ENCODE assay signal across 8 cellular contexts in the genomic region with DNA sequence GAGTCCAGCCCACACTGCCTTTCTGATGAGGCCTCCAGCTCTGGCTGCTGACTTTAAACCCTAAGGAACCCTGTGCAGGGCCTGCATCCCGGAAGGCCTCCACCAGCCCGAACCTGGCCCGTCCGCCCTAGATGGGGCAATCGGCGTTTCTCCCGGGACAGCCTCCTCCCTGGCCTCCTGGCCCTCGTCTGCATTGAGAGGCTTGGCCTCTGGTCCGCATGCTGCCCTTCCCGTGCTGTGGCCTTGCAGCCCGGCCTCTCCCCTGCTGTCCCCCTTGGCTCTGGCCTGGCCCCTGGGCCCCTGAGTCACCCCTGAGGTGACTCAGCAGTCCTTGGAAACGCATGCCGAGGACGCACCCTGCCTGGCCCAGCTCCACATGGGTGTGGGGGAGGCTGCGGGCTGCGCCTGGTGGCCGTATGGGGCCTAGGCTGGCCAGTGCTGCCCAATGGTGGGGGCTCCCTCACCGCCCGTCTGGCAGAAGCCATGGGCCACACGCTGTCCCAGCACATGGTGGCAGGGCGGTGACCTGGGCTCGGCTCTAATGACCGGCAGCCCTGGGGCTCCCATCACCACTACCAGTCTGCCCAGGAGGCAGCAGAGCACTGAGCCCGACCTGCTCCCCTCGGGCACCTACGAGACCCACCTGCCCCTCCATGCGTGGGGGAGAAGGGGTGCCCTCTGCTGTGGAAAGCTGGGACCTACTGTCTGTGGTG. TPM values are rescaled to one million over a fixed set of nuclear protein-coding genes. Genes with fewer than 3 reads are reported as not detected.
A peak's percentile ranks its signal among the peaks of the same experiment; 100 is the strongest.
DNase-seq lines count a peak whose midpoint lies in the region; ATAC-seq and TF ChIP-seq lines count a peak whose summit lies in the region.

No MANE protein-coding gene starts in this region.

- H3K23ac ChIP-seq in mesendoderm (ENCODE audit: low read length): peak overlapping the region; percentile 80

- no peak overlapping the region for H2BK120ac ChIP-seq in mesendoderm (ENCODE audit: low read depth, low read length)

- H3K27me3 ChIP-seq in A673 (replicated peaks; ENCODE audit: insufficient read depth, low read depth, low read length, poor library complexity) (no peaks in the 10 kb centered on the region), Karpas-422 (ENCODE audit: low read length) (no peaks in the 10 kb centered on the region), mesendoderm (ENCODE audit: insufficient read depth, low read length, poor library complexity) (no peaks in the 10 kb centered on the region)

- H3K4me3 ChIP-seq in A673 (ENCODE audit: low read depth, low read length, poor library complexity, severe bottlenecking) (peak overlapping the region; percentile 2), Karpas-422 (ENCODE audit: low read length) (peak overlapping the region; percentile 58), coronary artery (peak overlapping the region; percentile 50), mesendoderm (ENCODE audit: low read length) (no peak overlapping the region)

- H3K27ac ChIP-seq in A673 (ENCODE audit: low read depth, low read length, poor library complexity, severe bottlenecking) (peak overlapping the region; percentile 82), Karpas-422 (ENCODE audit: low read length) (peak overlapping the region; percentile 72), coronary artery (peak overlapping the region; percentile 76 to 97), mesendoderm (ENCODE audit: low read depth, low read length) (peak overlapping the region; percentile 34)

- H3K79me1 ChIP-seq in mesendoderm (ENCODE audit: low read length): peaks cover 29% of the 10 kb centered on the region

- no peak overlapping the region for H2BK15ac ChIP-seq in mesendoderm (replicated peaks; ENCODE audit: low read depth)

- H4K8ac ChIP-seq in mesendoderm (ENCODE audit: low read depth, low read length): no peak overlapping the region

- no peak overlapping the region for H4K5ac ChIP-seq in mesendoderm (ENCODE audit: low read length)

- H3K4me2 ChIP-seq in Karpas-422 (ENCODE audit: low read depth, low read length, poor library complexity, severe bottlenecking): peak overlapping the region; percentile 64
- H3K4me2 ChIP-seq in mesendoderm (ENCODE audit: low read length): no peak overlapping the region

- H3K18ac ChIP-seq in mesendoderm (ENCODE audit: low read length): peak overlapping the region; percentile 16

- H3K36me3 ChIP-seq in A673 (ENCODE audit: insufficient read depth, low read length, poor library complexity, severe bottlenecking) (no peaks in the 10 kb centered on the region), Karpas-422 (ENCODE audit: insufficient read depth, low read length) (no peaks in the 10 kb centered on the region), mesendoderm (ENCODE audit: control insufficient read depth, insufficient read depth, low read length) (no peaks in the 10 kb centered on the region)

- no peak for TF ChIP-seq CTCF in A673 (conservative IDR thresholded peaks at IDR 0.05; ENCODE audit: low read depth, low read length)
- no peak for TF ChIP-seq CTCF in coronary artery (IDR thresholded peaks at IDR 0.05)

- no peaks in the 10 kb centered on the region for H3K9me2 ChIP-seq in Karpas-422 (replicated peaks; ENCODE audit: insufficient read depth, low read length)

- POLR2A ChIA-PET in A673 (lab: Charles Lee; ENCODE audit: low non-redundant PET): no interaction called here

- peaks cover 58% of the 10 kb centered on the region for H3K79me2 ChIP-seq in Karpas-422 (ENCODE audit: low read length)
- peaks cover 6% of the 10 kb centered on the region for H3K79me2 ChIP-seq in mesendoderm (ENCODE audit: control insufficient read depth, insufficient read depth, low read length)

- peak overlapping the region; percentile 58 for H3K9ac ChIP-seq in Karpas-422 (ENCODE audit: low read length)
- peak overlapping the region; percentile 40 for H3K9ac ChIP-seq in mesendoderm (ENCODE audit: low read length)

- peak overlapping the region; percentile 49 for H2BK5ac ChIP-seq in mesendoderm (ENCODE audit: low read length)

- no peak overlapping the region for H2AFZ ChIP-seq in Karpas-422 (ENCODE audit: low read length)

- no TSS peak for BruUV-seq in A673 (replicated peaks; lab: Mats Ljungman, UMichigan)

- H4K20me1 ChIP-seq in Karpas-422 (ENCODE audit: insufficient read depth, low read depth, low read length): peaks cover 54% of the 10 kb centered on the region

- CTCF ChIA-PET in A673 (lab: Charles Lee): interaction anchor here (2.5 kb wide), 1 partner anchor 26 kb away, joined by 12 read pairs; a partner anchor contains a TSS

- no peak for DNase-seq in A673 (ENCODE audit: low spot score)
- no peak for DNase-seq in Karpas-422
- peak; percentile 94 for DNase-seq in coronary artery (ENCODE audit: low spot score)
- DNase-seq in mesendoderm: peak; percentile 73
- no peak for DNase-seq in GDM1 (lab: John Stamatoyannopoulos, UW)

- no peak overlapping the region for H2AK5ac ChIP-seq in mesendoderm (ENCODE audit: low read length)

- H3K4me1 ChIP-seq in A673 (ENCODE audit: insufficient read depth, low read length, poor library complexity, severe bottlenecking): peaks cover 48% of the 10 kb centered on the region
- H3K4me1 ChIP-seq in Karpas-422 (ENCODE audit: low read length): peaks cover 78% of the 10 kb centered on the region
- H3K4me1 ChIP-seq in mesendoderm (ENCODE audit: control insufficient read depth, low read depth, low read length): peaks cover 12% of the 10 kb centered on the region

- peak overlapping the region; percentile 0 for H3K4ac ChIP-seq in mesendoderm (ENCODE audit: low read depth, low read length)

- H3K9me3 ChIP-seq in A673 (ENCODE audit: low read depth, low read length, poor library complexity, severe bottlenecking) (no peaks in the 10 kb centered on the region), Karpas-422 (ENCODE audit: low read length) (no peaks in the 10 kb centered on the region)

- peak overlapping the region; percentile 76 for H3K56ac ChIP-seq in mesendoderm (ENCODE audit: low read length)

- WGBS in mesendoderm (ENCODE audit: extremely low coverage, insufficient coverage, low lambda C conversion rate): no CpG with 5 or more reads among the region's 27 CpGs

- ATAC-seq in HG02981 (IDR thresholded peaks at IDR 0.05; ENCODE audit: unreplicated experiment) (no peak), GM18873 (IDR thresholded peaks at IDR 0.05; ENCODE audit: low FRiP score, unreplicated experiment) (no peak), HG03354 (IDR thresholded peaks at IDR 0.05; ENCODE audit: poor library complexity, severe bottlenecking, unreplicated experiment) (no peak)

- intact Hi-C loops in A673 (cut with micrococcal nuclease; ENCODE audit: unreplicated experiment): no loop called here

RNA-seq across cellular contexts. Expression of a gene that starts 25.7 kb away (rescaled TPM):
- total RNA-seq in A673 (2021): 100 and 108 TPM in 2 replicates
- 12.8 and 13.4 TPM in 2 replicates for total RNA-seq in Karpas-422 (2014; rRNA removed; shearing (Covaris generic); ENCODE audit: low replicate concordance)
- 103 TPM for polyA plus RNA-seq in mesendoderm (2013, experiment 1 of 2)
- polyA plus RNA-seq in mesendoderm (2013, experiment 2 of 2): 105 TPM

RNA-seq across cellular contexts. Expression of a gene that starts 27.8 kb away (rescaled TPM):
- 115 and 119 TPM in 2 replicates for total RNA-seq in A673 (2021)
- total RNA-seq in Karpas-422 (2014; rRNA removed; shearing (Covaris generic); ENCODE audit: low replicate concordance): 7.8 and 50.7 TPM in 2 replicates
- 107 TPM for polyA plus RNA-seq in mesendoderm (2013, experiment 1 of 2)
- polyA plus RNA-seq in mesendoderm (2013, experiment 2 of 2): 110 TPM

RNA-seq across cellular contexts. Expression of a gene that starts 31.2 kb away (rescaled TPM):
- 22.6 and 26.3 TPM in 2 replicates for total RNA-seq in A673 (2021)
- 5.3 and 9.5 TPM in 2 replicates for total RNA-seq in Karpas-422 (2014; rRNA removed; shearing (Covaris generic); ENCODE audit: low replicate concordance)
- 10.3 TPM for polyA plus RNA-seq in mesendoderm (2013, experiment 1 of 2)
- polyA plus RNA-seq in mesendoderm (2013, experiment 2 of 2): 10.5 TPM

RNA-seq across cellular contexts. Expression of a gene that starts 36.0 kb away (rescaled TPM):
- 2.0 and 3.0 TPM in 2 replicates for total RNA-seq in A673 (2021)
- 0.43 and 0.86 TPM in 2 replicates for total RNA-seq in Karpas-422 (2014; rRNA removed; shearing (Covaris generic); ENCODE audit: low replicate concordance)
- 29.0 TPM for polyA plus RNA-seq in mesendoderm (2013, experiment 1 of 2)
- 28.2 TPM for polyA plus RNA-seq in mesendoderm (2013, experiment 2 of 2)

Comparison
In these comparisons a context has a peak if more than half of its experiments do, and no peak if none do; other contexts are left out.
1. DNase-seq: peak in coronary artery (single experiment) and mesendoderm (single experiment); none in A673 (single experiment), Karpas-422 (single experiment) and GDM1 (single experiment).
2. H3K27ac ChIP-seq: peak in every context shown above with its lines; median percentile 86 in coronary artery; 82 in A673; 72 in Karpas-422; 34 in mesendoderm.